Comparison of ENCODE assay signal across 25 cellular contexts in genomic region chr1:115447672-115448071, GRCh38.
"Had no signal": no experiment of that assay in that cellular context is flagged by ENCODE, and none has a peak within 500 bp of the region (broad histone marks: within the 10 kb centered on the region; RNA-seq: fewer than 3 reads in every experiment).

No MANE protein-coding gene starts in this region.

- H3K36me3 ChIP-seq: brain microvascular endothelial cell, esophagus muscularis mucosa, gastrocnemius medialis had no signal

- H3K9me3 ChIP-seq: gastrocnemius medialis had no signal

- H3K4me3 ChIP-seq: coronary artery, esophagus muscularis mucosa, gastrocnemius medialis had no signal

- H3K27me3 ChIP-seq: brain microvascular endothelial cell, foreskin keratinocyte, gastrocnemius medialis had no signal

- H3K27ac ChIP-seq: brain microvascular endothelial cell, coronary artery, esophagus muscularis mucosa, foreskin keratinocyte, gastrocnemius medialis had no signal

- ATAC-seq: activated CD4-positive, alpha-beta T cell treated with anti-CD3 and anti-CD28 coated beads for 36 hours; activated T-cell treated with anti-CD3 and anti-CD28 coated beads, Interleukin-2, amount 50 U/mL, for 72 hours; effector memory CD8-positive, alpha-beta T cell; foreskin keratinocyte; gastrocnemius medialis had no signal

- FAIRE-seq: astrocyte had no signal

- H3K4me1 ChIP-seq: foreskin keratinocyte, gastrocnemius medialis had no signal

- DNase-seq: activated CD4-positive, alpha-beta memory T cell treated with anti-CD3 and anti-CD28 coated beads, Interleukin-2, amount 10 ng/mL, durations not matched to agents 7 days and 5 days; activated CD4-positive, alpha-beta T cell treated with anti-CD3 and anti-CD28 coated beads for 36 hours; activated CD4-positive, alpha-beta T cell treated with anti-CD3 and anti-CD28 coated beads, Interleukin-2, amount 10 ng/mL, durations not matched to agents 7 days and 5 days; activated CD4-positive, alpha-beta T cell treated with anti-CD3 and anti-CD28 coated beads, Interleukin-2, amount 50 U/mL, for 4 hours; activated CD4-positive, CD25-positive, alpha-beta regulatory T cell; activated CD4-positive, CD25-positive, alpha-beta regulatory T cell treated with anti-CD3 and anti-CD28 coated beads, Interleukin-2, amount 50 U/mL, for 72 hours; activated CD8-positive, alpha-beta memory T cell treated with anti-CD3 and anti-CD28 coated beads, Interleukin-2, amount 50 U/mL, for 48 hours; activated gamma-delta T cell treated with Interleukin-2 at 50 U/mL for 16 hours; activated naive CD4-positive, alpha-beta T cell treated with anti-CD3 and anti-CD28 coated beads, Interleukin-2, amount 50 U/mL, for 16 hours; activated naive CD4-positive, alpha-beta T cell treated with Interleukin-2 at 50 U/mL for 16 hours; activated T-cell treated with anti-CD3 and anti-CD28 coated beads for 4 hours; activated T-cell treated with anti-CD3 and anti-CD28 coated beads, Interleukin-2, amount 50 U/mL, for 24 hours; activated T-cell treated with anti-CD3 and anti-CD28 coated beads, Interleukin-2, amount 50 U/mL, for 72 hours; amniotic stem cell; anterior cingulate cortex; brain microvascular endothelial cell; effector CD4-positive, alpha-beta T cell; effector memory CD8-positive, alpha-beta T cell; erythroblast; gastrocnemius medialis; T-helper 2 cell had no signal
